ENCODE assay signal across 1 cellular context in genomic region chr13:107069107-107069776, GRCh38.
A peak's percentile ranks its signal among the peaks of the same experiment; 100 is the strongest.
TF ChIP-seq lines count a peak whose summit lies in the region.

No MANE protein-coding gene starts in this region.

TF ChIP-seq in SK-N-SH treated with all-trans-retinoic acid at 6 μM for 48 hours, 23 proteins besides CTCF, POLR2A, EP300 and RAD21 (continued from another document):
- TF ChIP-seq POU6F1 (CRISPR knock-in tag; IDR thresholded peaks at IDR 0.05; ENCODE audit: borderline replicate concordance, low read depth), result peak; percentile 71; the same call in 1 of the 2 replicates
- TF ChIP-seq RARB (CRISPR knock-in tag; IDR thresholded peaks at IDR 0.05), result no peak
- TF ChIP-seq ISL1 (CRISPR knock-in tag; IDR thresholded peaks at IDR 0.05), result peak; percentile 94
